ENCODE assay signal across 1 cellular context in the genomic region with DNA sequence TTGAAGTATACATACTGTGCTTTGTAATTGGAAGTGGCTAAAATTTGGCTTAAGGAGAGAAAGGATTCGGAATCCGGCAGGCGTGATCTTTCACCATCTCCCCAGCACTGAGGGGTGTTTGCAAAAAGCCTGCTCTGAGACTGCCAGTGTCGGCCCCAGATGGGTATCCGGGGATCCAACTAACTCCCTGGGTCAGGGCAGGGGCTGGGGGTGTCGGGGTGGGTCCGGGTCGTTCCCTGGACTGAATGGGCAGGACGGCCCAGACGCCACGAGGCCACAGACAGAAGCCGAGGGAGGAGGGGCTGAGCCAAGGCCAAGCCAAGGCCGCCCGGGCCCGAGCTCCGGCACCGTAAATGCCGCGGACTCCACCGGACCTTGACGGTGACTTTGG.
TF ChIP-seq lines count a peak whose summit lies in the region.

No MANE protein-coding gene starts in this region.

TF ChIP-seq in HEK293, 187 proteins besides CTCF, POLR2A, EP300 and RAD21 (continued from another document):
- TF ChIP-seq, protein P1, sequence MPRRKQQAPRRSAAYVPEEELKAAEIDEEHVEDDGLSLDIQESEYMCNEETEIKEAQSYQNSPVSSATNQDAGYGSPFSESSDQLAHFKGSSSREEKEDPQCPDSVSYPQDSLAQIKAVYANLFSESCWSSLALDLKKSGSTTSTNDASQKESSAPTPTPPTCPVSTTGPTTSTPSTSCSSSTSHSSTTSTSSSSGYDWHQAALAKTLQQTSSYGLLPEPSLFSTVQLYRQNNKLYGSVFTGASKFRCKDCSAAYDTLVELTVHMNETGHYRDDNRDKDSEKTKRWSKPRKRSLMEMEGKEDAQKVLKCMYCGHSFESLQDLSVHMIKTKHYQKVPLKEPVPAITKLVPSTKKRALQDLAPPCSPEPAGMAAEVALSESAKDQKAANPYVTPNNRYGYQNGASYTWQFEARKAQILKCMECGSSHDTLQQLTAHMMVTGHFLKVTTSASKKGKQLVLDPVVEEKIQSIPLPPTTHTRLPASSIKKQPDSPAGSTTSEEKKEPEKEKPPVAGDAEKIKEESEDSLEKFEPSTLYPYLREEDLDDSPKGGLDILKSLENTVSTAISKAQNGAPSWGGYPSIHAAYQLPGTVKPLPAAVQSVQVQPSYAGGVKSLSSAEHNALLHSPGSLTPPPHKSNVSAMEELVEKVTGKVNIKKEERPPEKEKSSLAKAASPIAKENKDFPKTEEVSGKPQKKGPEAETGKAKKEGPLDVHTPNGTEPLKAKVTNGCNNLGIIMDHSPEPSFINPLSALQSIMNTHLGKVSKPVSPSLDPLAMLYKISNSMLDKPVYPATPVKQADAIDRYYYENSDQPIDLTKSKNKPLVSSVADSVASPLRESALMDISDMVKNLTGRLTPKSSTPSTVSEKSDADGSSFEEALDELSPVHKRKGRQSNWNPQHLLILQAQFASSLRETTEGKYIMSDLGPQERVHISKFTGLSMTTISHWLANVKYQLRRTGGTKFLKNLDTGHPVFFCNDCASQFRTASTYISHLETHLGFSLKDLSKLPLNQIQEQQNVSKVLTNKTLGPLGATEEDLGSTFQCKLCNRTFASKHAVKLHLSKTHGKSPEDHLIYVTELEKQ (tag by site-specific recombination; IDR thresholded peaks at IDR 0.05; ENCODE audit: borderline replicate concordance), result no peak
